In genomic region chr7:42494199-42494710, GRCh38 we compare ENCODE assay signal across 11 cellular contexts.
DNase-seq lines count a peak whose midpoint lies in the region; ATAC-seq, FAIRE-seq and TF ChIP-seq lines count a peak whose summit lies in the region.
"Had no signal": no experiment of that assay in that cellular context is flagged by ENCODE, and none has a peak within 500 bp of the region (broad histone marks: within the 10 kb centered on the region; RNA-seq: fewer than 3 reads in every experiment).

No MANE protein-coding gene starts in this region.

- ATAC-seq in thoracic aorta (ENCODE audit: insufficient number of reproducible peaks, low FRiP score, low read depth): no peak

- H3K4me1 ChIP-seq in mucosa of rectum (ENCODE audit: control insufficient read depth in 2 of 2, insufficient read depth in 2 of 2, low read length in 2 of 2) (peaks cover 0 to 7% of the 10 kb centered on the region in 2 donors), thoracic aorta (ENCODE audit: control insufficient read depth in 1 of 2, low read depth in 2 of 2) (peaks cover 7 to 9% of the 10 kb centered on the region in 2 donors)

- H3K27me3 ChIP-seq in dorsolateral prefrontal cortex: peaks cover 0 to 4% (median 0%) of the 10 kb centered on the region in 45 donors
- H3K27me3 ChIP-seq in mucosa of rectum (ENCODE audit: control insufficient read depth in 2 of 2, insufficient read depth in 2 of 2, low read length in 2 of 2): peaks cover 0 to 5% of the 10 kb centered on the region in 2 donors
- H3K27me3 ChIP-seq in thoracic aorta (replicated peaks; ENCODE audit: insufficient read depth): no peaks in the 10 kb centered on the region
- H3K27me3 ChIP-seq in H7 (ENCODE audit: control insufficient read depth, insufficient read depth, low read length): no peaks in the 10 kb centered on the region
- H3K27me3 ChIP-seq: SJSA1 had no signal

- DNase-seq in RPMI7951 (ENCODE audit: low read depth): peak; percentile 84
- DNase-seq in dorsolateral prefrontal cortex: no peak
- no peak for DNase-seq in thoracic aorta (ENCODE audit: low spot score)
- DNase-seq in H7: no peak
- DNase-seq in GM12891 (ENCODE audit: insufficient read length, low spot score): no peak
- no peak for DNase-seq in NCI-H748 treated with DMSO at 0.1 percent for 48 hours (lab: John Stamatoyannopoulos, UW)
- no peak for DNase-seq in iPS-NIHi7 (ENCODE audit: extremely low spot score)
- DNase-seq: activated CD8-positive, alpha-beta memory T cell treated with anti-CD3 and anti-CD28 coated beads for 24 hours had no signal

- intact Hi-C loops in dorsolateral prefrontal cortex (cut with DNase I): no loop called here

- no peaks in the 10 kb centered on the region for H3K9me3 ChIP-seq in mucosa of rectum (ENCODE audit: control insufficient read depth in 2 of 2, low read length in 2 of 2)
- H3K9me3 ChIP-seq in thoracic aorta: no peaks in the 10 kb centered on the region
- H3K9me3 ChIP-seq: SJSA1 had no signal

- no peak for TF ChIP-seq POLR2A in GM12891 (IDR thresholded peaks at IDR 0.05; ENCODE audit: low read depth, low read length)

- no peak overlapping the region for H3K9ac ChIP-seq in mucosa of rectum (ENCODE audit: low read depth in 1 of 2, low read length in 2 of 2)
- H3K9ac ChIP-seq: KMS-11 had no signal

- no peak for FAIRE-seq in GM12891 (lab: Jason Lieb, UNC)

- TF ChIP-seq CTCF in dorsolateral prefrontal cortex (IDR thresholded peaks at IDR 0.05 in 54 of 56, conservative IDR thresholded peaks at IDR 0.05 in 2 of 56; ENCODE audit: low read depth in 1 of 56, partially characterized antibody in 56 of 56) (no peak), thoracic aorta (IDR thresholded peaks at IDR 0.05) (no peak)

- H3K27ac ChIP-seq in dorsolateral prefrontal cortex: peak overlapping the region in 1 of 59 donors; percentile 73
- H3K27ac ChIP-seq in mucosa of rectum (ENCODE audit: low read depth in 2 of 2, low read length in 2 of 2): peak overlapping the region; percentile 9 to 11
- no peak overlapping the region for H3K27ac ChIP-seq in thoracic aorta
- H3K27ac ChIP-seq: KMS-11, SJSA1 had no signal

- no peaks in the 10 kb centered on the region for H3K36me3 ChIP-seq in mucosa of rectum (ENCODE audit: control insufficient read depth in 2 of 2, insufficient read depth in 2 of 2, low read length in 2 of 2)
- no peaks in the 10 kb centered on the region for H3K36me3 ChIP-seq in thoracic aorta
- H3K36me3 ChIP-seq in H7 (replicated peaks; ENCODE audit: control insufficient read depth, insufficient read depth, low read length): no peaks in the 10 kb centered on the region
- H3K36me3 ChIP-seq: SJSA1 had no signal

- H3K4me3 ChIP-seq in dorsolateral prefrontal cortex (peak overlapping the region in 48 of 59 donors; percentile 16 to 77 (median 61)), mucosa of rectum (ENCODE audit: low read length in 2 of 2) (no peak overlapping the region), thoracic aorta (peak overlapping the region; percentile 71), H7 (ENCODE audit: insufficient read depth, low read depth, low read length) (no peak overlapping the region)

TF ChIP-seq in GM12891, 5 proteins besides CTCF, POLR2A, EP300 and RAD21:
- no peak for TF ChIP-seq SPI1 (IDR thresholded peaks at IDR 0.05; ENCODE audit: low read depth, low read length)
- no peak for TF ChIP-seq PAX5 (IDR thresholded peaks at IDR 0.05; ENCODE audit: insufficient read depth, low read length, severe bottlenecking)
- no peak for TF ChIP-seq POU2F2 (IDR thresholded peaks at IDR 0.05; ENCODE audit: low read depth, low read length)
- TF ChIP-seq POLR2AphosphoS5 (IDR thresholded peaks at IDR 0.05; ENCODE audit: low read depth, low read length): no peak
- TF ChIP-seq TAF1 (IDR thresholded peaks at IDR 0.05; ENCODE audit: low read depth, low read length): no peak

Comparison
In these comparisons a context has a peak if more than half of its experiments do, and no peak if none do; other contexts are left out.
1. H3K27ac ChIP-seq: peak in mucosa of rectum (2 of 2); none in thoracic aorta (0 of 2).
2. H3K4me3 ChIP-seq: peak in dorsolateral prefrontal cortex (48 of 59) and thoracic aorta (single experiment); none in mucosa of rectum (0 of 2) and H7 (single experiment).